ENCODE assay signal across 16 cellular contexts in genomic region chr3:31724144-31724543, GRCh38.
DNase-seq lines count a peak whose midpoint lies in the region; ATAC-seq and TF ChIP-seq lines count a peak whose summit lies in the region.
"Had no signal": no experiment of that assay in that cellular context is flagged by ENCODE, and none has a peak within 500 bp of the region (broad histone marks: within the 10 kb centered on the region; RNA-seq: fewer than 3 reads in every experiment).

No MANE protein-coding gene starts in this region.

- WGBS in HUES64 = 36% methylated on average over 5 of the region's 5 CpGs
- WGBS in endodermal cell (ENCODE audit: insufficient coverage in 1 of 2, insufficient read length in 1 of 2), 2 experiments = 47 to 70% methylated on average over 2 to 5 of the region's 5 CpGs

- H3K36me3 Mint-ChIP-seq in endodermal cell (ENCODE audit: low read depth) = no peaks in the 10 kb centered on the region
- peaks cover 55% of the 10 kb centered on the region for H3K36me3 Mint-ChIP-seq in stimulated activated memory B cell treated with anti-CD40 and anti-IgM and Interleukin-4, amounts not matched to agents 10 μg/mL and 1 μg/mL and 100 μg/mL, for 72 hours
- H3K36me3 Mint-ChIP-seq: CD14-positive monocyte had no signal

- H3K4me3 ChIP-seq in HUES64 (ENCODE audit: low read length) = no peak overlapping the region
- H3K4me3 ChIP-seq in endodermal cell (ENCODE audit: low read length) = no peak overlapping the region
- H3K4me3 ChIP-seq: SJCRH30 had no signal

- peak; percentile 70 for DNase-seq in endodermal cell
- DNase-seq in iPS-NIHi11 (ENCODE audit: low spot score) = peak; percentile 69
- DNase-seq in HK-2 (ENCODE audit: unreplicated experiment) = no peak
- DNase-seq in NCI-H1436 treated with DMSO at 0.1 percent for 48 hours (lab: John Stamatoyannopoulos, UW) = no peak
- DNase-seq: COR-L47, GOT3, HFFc6, MM.1S, NCI-H1105 treated with DMSO at 0.1 percent for 48 hours, NCI-H187, NCI-H345, SJCRH30 had no signal

- ATAC-seq in stimulated activated memory B cell treated with anti-CD40 and anti-IgM and Interleukin-4, amounts not matched to agents 10 μg/mL and 1 μg/mL and 100 μg/mL, for 72 hours = no peak
- no peak for ATAC-seq in HG03280 (IDR thresholded peaks at IDR 0.05; ENCODE audit: unreplicated experiment)

- peaks cover 12% of the 10 kb centered on the region for H3K4me1 ChIP-seq in HUES64 (ENCODE audit: insufficient read depth, low read length)
- H3K4me1 ChIP-seq in endodermal cell (ENCODE audit: control insufficient read depth, insufficient read depth, low read length) = peaks cover 16% of the 10 kb centered on the region
- H3K4me1 ChIP-seq: SJCRH30 had no signal

- no peaks in the 10 kb centered on the region for H3K9me3 Mint-ChIP-seq in endodermal cell
- H3K9me3 Mint-ChIP-seq in stimulated activated memory B cell treated with anti-CD40 and anti-IgM and Interleukin-4, amounts not matched to agents 10 μg/mL and 1 μg/mL and 100 μg/mL, for 72 hours = no peaks in the 10 kb centered on the region
- H3K9me3 Mint-ChIP-seq: CD14-positive monocyte, HFFc6 had no signal

- H3K27me3 ChIP-seq in HUES64 (ENCODE audit: insufficient read depth, low read length) (no peaks in the 10 kb centered on the region), endodermal cell (ENCODE audit: control insufficient read depth, insufficient read depth, low read length, poor library complexity, severe bottlenecking) (no peaks in the 10 kb centered on the region)
- H3K27me3 ChIP-seq: SJCRH30 had no signal

- no peaks in the 10 kb centered on the region for H3K36me3 ChIP-seq in HUES64 (ENCODE audit: insufficient read depth, low read length)
- H3K36me3 ChIP-seq in endodermal cell (ENCODE audit: control insufficient read depth, insufficient read depth, low read length) = no peaks in the 10 kb centered on the region
- H3K36me3 ChIP-seq: SJCRH30 had no signal

- H3K9ac ChIP-seq in HUES64 (ENCODE audit: low read depth, low read length) (no peak overlapping the region), endodermal cell (ENCODE audit: extremely low read depth, low read length, poor library complexity, severe bottlenecking) (no peak overlapping the region)

- no peak for TF ChIP-seq CTCF in endodermal cell (conservative IDR thresholded peaks at IDR 0.05)

- no peaks in the 10 kb centered on the region for H3K27me3 Mint-ChIP-seq in endodermal cell (ENCODE audit: insufficient read depth)
- no peaks in the 10 kb centered on the region for H3K27me3 Mint-ChIP-seq in stimulated activated memory B cell treated with anti-CD40 and anti-IgM and Interleukin-4, amounts not matched to agents 10 μg/mL and 1 μg/mL and 100 μg/mL, for 72 hours

- H3K4me3 Mint-ChIP-seq in endodermal cell = no peak overlapping the region
- no peak overlapping the region for H3K4me3 Mint-ChIP-seq in stimulated activated memory B cell treated with anti-CD40 and anti-IgM and Interleukin-4, amounts not matched to agents 10 μg/mL and 1 μg/mL and 100 μg/mL, for 72 hours
- H3K4me3 Mint-ChIP-seq: CD14-positive monocyte, HFFc6 had no signal

- H3K9me3 ChIP-seq in HUES64 (ENCODE audit: insufficient read depth, low read depth, low read length) (no peaks in the 10 kb centered on the region), endodermal cell (ENCODE audit: control insufficient read depth, low read length) (no peaks in the 10 kb centered on the region)
- H3K9me3 ChIP-seq: SJCRH30 had no signal

- H3K27ac ChIP-seq in HUES64 (ENCODE audit: low read depth, low read length) (peak overlapping the region; percentile 77), endodermal cell (ENCODE audit: low read depth, low read length) (no peak overlapping the region)
- H3K27ac ChIP-seq: SJCRH30 had no signal

- peaks cover 33% of the 10 kb centered on the region for H3K4me1 Mint-ChIP-seq in endodermal cell
- peaks cover 41% of the 10 kb centered on the region for H3K4me1 Mint-ChIP-seq in stimulated activated memory B cell treated with anti-CD40 and anti-IgM and Interleukin-4, amounts not matched to agents 10 μg/mL and 1 μg/mL and 100 μg/mL, for 72 hours
- H3K4me1 Mint-ChIP-seq: CD14-positive monocyte had no signal

- peak overlapping the region; percentile 62 for H3K27ac Mint-ChIP-seq in endodermal cell
- peak overlapping the region; percentile 64 for H3K27ac Mint-ChIP-seq in stimulated activated memory B cell treated with anti-CD40 and anti-IgM and Interleukin-4, amounts not matched to agents 10 μg/mL and 1 μg/mL and 100 μg/mL, for 72 hours
- H3K27ac Mint-ChIP-seq: CD14-positive monocyte, HFFc6 had no signal

Comparison
In these comparisons a context has a peak if more than half of its experiments do, and no peak if none do; other contexts are left out.
1. DNase-seq: peak in endodermal cell (single experiment) and iPS-NIHi11 (single experiment); none in HK-2 (single experiment) and NCI-H1436 treated with DMSO at 0.1 percent for 48 hours (single experiment).